Comparison of ENCODE assay signal across 12 cellular contexts in genomic region chr14:51922624-51923023, GRCh38.
DNase-seq lines count a peak whose midpoint lies in the region; ATAC-seq and TF ChIP-seq lines count a peak whose summit lies in the region.
"Had no signal": no experiment of that assay in that cellular context is flagged by ENCODE, and none has a peak within 500 bp of the region (broad histone marks: within the 10 kb centered on the region; RNA-seq: fewer than 3 reads in every experiment).

No MANE protein-coding gene starts in this region.

- no peak overlapping the region for H3K4me3 ChIP-seq in GM23338
- H3K4me3 ChIP-seq in sigmoid colon, result no peak overlapping the region

- peaks cover 7% of the 10 kb centered on the region; the same call in 1 of the 2 replicates for H3K4me1 ChIP-seq in GM23338 (ENCODE audit: insufficient read depth)
- H3K4me1 ChIP-seq in sigmoid colon, result peaks cover 0 to 13% (median 5%) of the 10 kb centered on the region in 4 donors

- H3K36me3 Mint-ChIP-seq in GM23338 (ENCODE audit: low read depth) (no peaks in the 10 kb centered on the region), immature natural killer cell (peaks cover 4 to 5% (median 4%) of the 10 kb centered on the region in 3 donors)
- H3K36me3 Mint-ChIP-seq in dendritic cell treated with granulocyte-macrophage colony-stimulating factor and Interleukin-4, amounts not matched to agents 40 ng/mL and 50 ng/mL, for 4 days (ENCODE audit: low read depth), result no peaks in the 10 kb centered on the region

- DNase-seq in GM23338 (ENCODE audit: low spot score) (no peak), immature natural killer cell (peak in 1 of 3 donors; percentile 19), sigmoid colon (peak; percentile 76), NOMO-1 (lab: John Stamatoyannopoulos, UW; ENCODE audit: unreplicated experiment in 2 of 2) (no peak)
- DNase-seq in activated CD4-positive, CD25-positive, alpha-beta regulatory T cell (lab: John Stamatoyannopoulos, UW), result no peak
- DNase-seq: DMS53; NCI-H2081 treated with DMSO at 0.1 percent for 48 hours; stimulated activated CD4-positive, alpha-beta T cell treated with anti-CD3 and anti-CD28 coated beads, Interleukin-1b, Interleukin-23, amount 100 ng/mL, for 48 hours; T-helper 9 cell had no signal

- no peak for ATAC-seq in GM23338
- no peak for ATAC-seq in HG02884 (IDR thresholded peaks at IDR 0.05; ENCODE audit: unreplicated experiment)
- no peak for ATAC-seq in GM18867 (IDR thresholded peaks at IDR 0.05; ENCODE audit: unreplicated experiment)

- H3K79me2 ChIP-seq in GM23338 (replicated peaks; ENCODE audit: insufficient read depth), result no peaks in the 10 kb centered on the region

- H3K36me3 ChIP-seq in GM23338 (ENCODE audit: insufficient read depth) (no peaks in the 10 kb centered on the region), sigmoid colon (no peaks in the 10 kb centered on the region)

- TF ChIP-seq CTCF in GM23338 (conservative IDR thresholded peaks at IDR 0.05; ENCODE audit: low read depth in 2 of 2) (no peak), sigmoid colon (IDR thresholded peaks at IDR 0.05) (no peak)

- no peaks in the 10 kb centered on the region for H3K9me3 ChIP-seq in sigmoid colon

- WGBS in sigmoid colon, 2 donors, result 53 to 84% methylated on average over 6 of the region's 6 CpGs

- no peak for TF ChIP-seq EP300 in sigmoid colon (IDR thresholded peaks at IDR 0.05)

- no peaks in the 10 kb centered on the region for H3K27me3 ChIP-seq in GM23338 (ENCODE audit: insufficient read depth)
- H3K27me3 ChIP-seq in sigmoid colon, result no peaks in the 10 kb centered on the region

- H4K20me1 ChIP-seq in GM23338 (replicated peaks; ENCODE audit: insufficient read depth), result no peaks in the 10 kb centered on the region; the same call in 1 of the 2 replicates

- H3K4me2 ChIP-seq in GM23338, result no peak overlapping the region

- H3K27ac ChIP-seq in GM23338 (ENCODE audit: low read depth), result no peak overlapping the region
- peak overlapping the region in 3 of 4 donors; percentile 54 to 62 (median 55) for H3K27ac ChIP-seq in sigmoid colon

- H3K4me1 Mint-ChIP-seq in GM23338 (peaks cover 7% of the 10 kb centered on the region), immature natural killer cell (peaks cover 87 to 98% of the 10 kb centered on the region in 2 donors)
- H3K4me1 Mint-ChIP-seq in dendritic cell treated with granulocyte-macrophage colony-stimulating factor and Interleukin-4, amounts not matched to agents 40 ng/mL and 50 ng/mL, for 4 days (ENCODE audit: low read depth), result peaks cover 14% of the 10 kb centered on the region

- H3K27ac Mint-ChIP-seq in GM23338 (no peak overlapping the region), immature natural killer cell (peak overlapping the region; percentile 90 to 94 (median 92))
- peak overlapping the region; percentile 32 for H3K27ac Mint-ChIP-seq in dendritic cell treated with granulocyte-macrophage colony-stimulating factor and Interleukin-4, amounts not matched to agents 40 ng/mL and 50 ng/mL, for 4 days

- intact Hi-C loops in dendritic cell treated with granulocyte-macrophage colony-stimulating factor and Interleukin-4, amounts not matched to agents 40 ng/mL and 50 ng/mL, for 4 days (cut with micrococcal nuclease), result no loop called here
- intact Hi-C loops in sigmoid colon (cut with DNase I), result no loop called here

- H3K4me3 Mint-ChIP-seq in GM23338 (no peak overlapping the region), immature natural killer cell (peak overlapping the region; percentile 52 to 82 (median 71))
- no peak overlapping the region for H3K4me3 Mint-ChIP-seq in dendritic cell treated with granulocyte-macrophage colony-stimulating factor and Interleukin-4, amounts not matched to agents 40 ng/mL and 50 ng/mL, for 4 days

- no peaks in the 10 kb centered on the region for H3K9me3 Mint-ChIP-seq in GM23338
- no peaks in the 10 kb centered on the region for H3K9me3 Mint-ChIP-seq in dendritic cell treated with granulocyte-macrophage colony-stimulating factor and Interleukin-4, amounts not matched to agents 40 ng/mL and 50 ng/mL, for 4 days
- H3K9me3 Mint-ChIP-seq in immature natural killer cell, result no peaks in the 10 kb centered on the region

- H2AFZ ChIP-seq in GM23338, result 0 out of 2 replicates have a peak overlapping the region, but pooled peaks have one; percentile 25

- no peaks in the 10 kb centered on the region for H3F3A ChIP-seq in GM23338 (replicated peaks; ENCODE audit: low read depth)

- no peaks in the 10 kb centered on the region for H3K9me2 ChIP-seq in GM23338 (ENCODE audit: insufficient read depth)

- TF ChIP-seq POLR2A in sigmoid colon (IDR thresholded peaks at IDR 0.05), result no peak

- H3K27me3 Mint-ChIP-seq in GM23338 (ENCODE audit: insufficient read depth, low read depth, poor library complexity), result peaks cover 2% of the 10 kb centered on the region
- H3K27me3 Mint-ChIP-seq in dendritic cell treated with granulocyte-macrophage colony-stimulating factor and Interleukin-4, amounts not matched to agents 40 ng/mL and 50 ng/mL, for 4 days, result no peaks in the 10 kb centered on the region
- H3K27me3 Mint-ChIP-seq in immature natural killer cell (ENCODE audit: low read depth in 3 of 3), result peaks cover 0 to 4% (median 2%) of the 10 kb centered on the region in 3 donors

TF ChIP-seq in GM23338, 12 proteins besides CTCF, POLR2A, EP300 and RAD21:
- TF ChIP-seq CREB1 (CRISPR knock-in tag; IDR thresholded peaks at IDR 0.05; ENCODE audit: low read depth) (no peak), ZNF462 (CRISPR knock-in tag; IDR thresholded peaks at IDR 0.05) (no peak), ZNF114 (CRISPR knock-in tag; IDR thresholded peaks at IDR 0.05) (no peak), EZH2 (IDR thresholded peaks at IDR 0.05; ENCODE audit: low read depth, unreplicated experiment) (no peak), STAT1 (IDR thresholded peaks at IDR 0.05; ENCODE audit: unreplicated experiment) (no peak)

Comparison
In these comparisons a context has a peak if more than half of its experiments do, and no peak if none do; other contexts are left out.
1. H3K4me3 Mint-ChIP-seq: peak in immature natural killer cell (5 of 5); none in GM23338 (single experiment) and dendritic cell treated with granulocyte-macrophage colony-stimulating factor and Interleukin-4, amounts not matched to agents 40 ng/mL and 50 ng/mL, for 4 days (single experiment).